ENCODE assay signal across 17 cellular contexts in the genomic region with DNA sequence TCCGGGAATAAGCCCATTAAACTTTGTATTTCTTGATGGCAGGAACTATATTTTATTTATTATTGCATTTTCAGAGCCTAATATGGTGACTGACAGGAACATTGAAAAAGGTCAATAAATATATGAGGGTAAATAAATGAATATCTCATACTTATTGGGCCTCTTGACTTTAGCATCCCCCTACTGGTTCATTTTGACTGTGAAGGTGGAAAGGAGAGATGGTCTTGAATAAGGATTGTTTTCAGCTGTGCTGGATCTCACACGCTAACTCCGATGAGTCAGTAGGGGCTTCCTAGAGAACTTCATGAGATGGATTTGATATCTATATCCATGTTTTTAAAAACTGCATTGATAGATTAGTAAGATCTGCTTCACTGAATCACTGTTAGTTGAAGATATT.
DNase-seq lines count a peak whose midpoint lies in the region; ATAC-seq, FAIRE-seq and TF ChIP-seq lines count a peak whose summit lies in the region.
"Had no signal": no experiment of that assay in that cellular context is flagged by ENCODE, and none has a peak within 500 bp of the region (broad histone marks: within the 10 kb centered on the region; RNA-seq: fewer than 3 reads in every experiment).

No MANE protein-coding gene starts in this region.

- no peak overlapping the region for H3K23ac ChIP-seq in mesendoderm (ENCODE audit: low read length)

- TF ChIP-seq CTCF in BE2C (IDR thresholded peaks at IDR 0.05; ENCODE audit: low read depth, low read length), result peak; percentile 20; the same call in 1 of the 2 replicates
- peak; percentile 41 for TF ChIP-seq CTCF in PC-3 (conservative IDR thresholded peaks at IDR 0.05; ENCODE audit: low read depth, low read length)
- no peak; a peak in 1 of 6 replicates for TF ChIP-seq CTCF in K562 (IDR thresholded peaks at IDR 0.05 in 2 of 3, conservative IDR thresholded peaks at IDR 0.05 in 1 of 3; ENCODE audit: insufficient read depth in 2 of 3, low read depth in 1 of 3, low read length in 3 of 3)

- no peak; the same call in 1 of the 2 replicates for ATAC-seq in PC-3
- peak; percentile 65; the same call in 2 of the 3 replicates for ATAC-seq in K562
- no peak for ATAC-seq in HG03460 (IDR thresholded peaks at IDR 0.05; ENCODE audit: unreplicated experiment)
- ATAC-seq in GM19324 (IDR thresholded peaks at IDR 0.05; ENCODE audit: low FRiP score, unreplicated experiment), result no peak
- ATAC-seq: CD8-positive, alpha-beta T cell had no signal

- POLR2A ChIA-PET in PC-3 (lab: Charles Lee; ENCODE audit: unreplicated experiment) (no interaction called here), K562 (lab: Yijun Ruan, JAX) (interaction anchor here (1.0 to 1.1 kb wide), 2 partner anchors 9 to 16 kb away, joined by 3 read pairs; no protein-coding TSS in a partner anchor)

- no peaks in the 10 kb centered on the region for H3K9me2 ChIP-seq in PC-3 (replicated peaks; ENCODE audit: low read length)

- no peak for DNase-seq in BE2C
- peak; percentile 19 for DNase-seq in PC-3
- DNase-seq in K562 (ENCODE audit: extremely low read depth in 1 of 4, low spot score in 3 of 4), result peak in 1 of 4 experiments; percentile 11
- DNase-seq in mesendoderm, result peak; percentile 24
- no peak for DNase-seq in NCI-H345 treated with DMSO at 0.1 percent for 48 hours (lab: John Stamatoyannopoulos, UW; ENCODE audit: unreplicated experiment)
- no peak for DNase-seq in activated CD8-positive, alpha-beta memory T cell treated with anti-CD3 and anti-CD28 coated beads, Interleukin-2, amount 50 U/mL, for 4 hours
- DNase-seq: 8988T; Calu3; CD8-positive, alpha-beta T cell; DMS79 treated with DMSO at 0.1 percent for 48 hours; GF-D8; GOT3; H7 had no signal

- H3K4me2 ChIP-seq in PC-3 (ENCODE audit: low read length) (no peak overlapping the region), K562 (ENCODE audit: insufficient read depth, low read length) (no peak overlapping the region), mesendoderm (ENCODE audit: low read length) (no peak overlapping the region)
- H3K4me2 ChIP-seq: BLaER1 treated with 17β-estradiol and CSF1 and Interleukin-3, amounts not matched to agents 10 nM and 100 nM had no signal

- no peaks in the 10 kb centered on the region for H3K9me1 ChIP-seq in K562 (ENCODE audit: control insufficient read depth, insufficient read depth, low read length)

- no peaks in the 10 kb centered on the region for H3K36me3 ChIP-seq in BE2C
- no peaks in the 10 kb centered on the region for H3K36me3 ChIP-seq in PC-3 (ENCODE audit: low read depth, low read length)
- H3K36me3 ChIP-seq in K562 (ENCODE audit: control insufficient read depth, insufficient read depth, low read length), result no peaks in the 10 kb centered on the region
- H3K36me3 ChIP-seq in mesendoderm (ENCODE audit: control insufficient read depth, insufficient read depth, low read length), result no peaks in the 10 kb centered on the region
- H3K36me3 ChIP-seq: BLaER1 treated with 17β-estradiol and CSF1 and Interleukin-3, amounts not matched to agents 10 nM and 100 nM had no signal

- H3K4me1 ChIP-seq in BE2C (peaks cover 3% of the 10 kb centered on the region), PC-3 (ENCODE audit: insufficient read depth, low read length) (no peaks in the 10 kb centered on the region), K562 (replicated peaks in 1 of 2; ENCODE audit: control insufficient read depth in 2 of 2, insufficient read depth in 2 of 2, low read length in 2 of 2) (no peaks in the 10 kb centered on the region; a peak in 1 of 5 replicates), mesendoderm (ENCODE audit: control insufficient read depth, low read depth, low read length) (no peaks in the 10 kb centered on the region)
- H3K4me1 ChIP-seq: BLaER1 treated with 17β-estradiol and CSF1 and Interleukin-3, amounts not matched to agents 10 nM and 100 nM had no signal

- H3K9me3 ChIP-seq in BE2C, result no peaks in the 10 kb centered on the region
- H3K9me3 ChIP-seq in PC-3 (ENCODE audit: low read length), result no peaks in the 10 kb centered on the region
- no peaks in the 10 kb centered on the region for H3K9me3 ChIP-seq in K562 (replicated peaks; ENCODE audit: control insufficient read depth, insufficient read depth, low read depth, low read length)
- H3K9me3 ChIP-seq: BLaER1 treated with 17β-estradiol and CSF1 and Interleukin-3, amounts not matched to agents 10 nM and 100 nM had no signal

- intact Hi-C loops in PC-3 (cut with micrococcal nuclease) (no loop called here), K562 (cut with micrococcal nuclease) (no loop called here)

- H3K9ac ChIP-seq in PC-3 (ENCODE audit: low read length), result no peak overlapping the region
- no peak overlapping the region for H3K9ac ChIP-seq in K562 (ENCODE audit: insufficient read depth in 1 of 2, low read depth in 2 of 2, low read length in 2 of 2)
- H3K9ac ChIP-seq in mesendoderm (ENCODE audit: low read length), result no peak overlapping the region
- H3K9ac ChIP-seq: BLaER1 treated with 17β-estradiol and CSF1 and Interleukin-3, amounts not matched to agents 10 nM and 100 nM had no signal

- no peak for TF ChIP-seq POLR2A in K562 (conservative IDR thresholded peaks at IDR 0.05)

- TF ChIP-seq RAD21 in K562 (CRISPR knock-in tag; conservative IDR thresholded peaks at IDR 0.05 in 1 of 2, IDR thresholded peaks at IDR 0.05 in 1 of 2), result 0 out of 4 replicates have a peak, but pooled peaks of 1 of the 2 experiments have one; percentile 19

- H3K56ac ChIP-seq in mesendoderm (ENCODE audit: low read length), result no peak overlapping the region

- H3K79me2 ChIP-seq in PC-3 (ENCODE audit: low read length) (no peaks in the 10 kb centered on the region), K562 (ENCODE audit: control insufficient read depth, insufficient read depth, low read length) (no peaks in the 10 kb centered on the region), mesendoderm (ENCODE audit: control insufficient read depth, insufficient read depth, low read length) (no peaks in the 10 kb centered on the region)

- CTCF ChIA-PET in PC-3 (lab: Charles Lee), result no interaction called here
- CTCF ChIA-PET in K562 (lab: Yijun Ruan, JAX; ENCODE audit: low intra/inter-chr PET ratio), result no interaction called here

- BruUV-seq in PC-3 (replicated peaks; lab: Mats Ljungman, UMichigan) (no TSS peak), K562 (replicated peaks; lab: Mats Ljungman, UMichigan) (no TSS peak)

- H3K27ac ChIP-seq in PC-3 (ENCODE audit: low read length), result no peak overlapping the region
- H3K27ac ChIP-seq in K562 (ENCODE audit: extremely low read depth, low read depth, low read length), result no peak overlapping the region
- H3K27ac ChIP-seq in mesendoderm (ENCODE audit: low read depth, low read length), result no peak overlapping the region
- H3K27ac ChIP-seq: BLaER1 treated with 17β-estradiol and CSF1 and Interleukin-3, amounts not matched to agents 10 nM and 100 nM had no signal

- H4K20me1 ChIP-seq in PC-3 (ENCODE audit: low read length), result no peaks in the 10 kb centered on the region
- H4K20me1 ChIP-seq in K562 (replicated peaks; ENCODE audit: control insufficient read depth, insufficient read depth, low read length), result no peaks in the 10 kb centered on the region
- H4K20me1 ChIP-seq: BLaER1 treated with 17β-estradiol and CSF1 and Interleukin-3, amounts not matched to agents 10 nM and 100 nM had no signal

- no peak overlapping the region for H4K8ac ChIP-seq in mesendoderm (ENCODE audit: low read depth, low read length)

- no peak overlapping the region for H3K4ac ChIP-seq in mesendoderm (ENCODE audit: low read depth, low read length)

- FAIRE-seq in K562 (lab: Jason Lieb, UNC), result no peak
- FAIRE-seq: GM19239 had no signal

- WGBS in K562 (ENCODE audit: insufficient coverage, low coverage, missing lambda C conversion rate), result 63% methylated on average over 3 of the region's 3 CpGs
- no CpG with 5 or more reads among the region's 3 CpGs for WGBS in mesendoderm (ENCODE audit: extremely low coverage, insufficient coverage, low lambda C conversion rate)

- no peak overlapping the region for H4K5ac ChIP-seq in mesendoderm (ENCODE audit: low read length)

- H2BK5ac ChIP-seq in mesendoderm (ENCODE audit: low read length), result no peak overlapping the region

- no peak overlapping the region for H2AK5ac ChIP-seq in mesendoderm (ENCODE audit: low read length)

- H3K18ac ChIP-seq in mesendoderm (ENCODE audit: low read length), result no peak overlapping the region

- H3K79me1 ChIP-seq in mesendoderm (ENCODE audit: low read length), result no peaks in the 10 kb centered on the region

- H2AFZ ChIP-seq in PC-3 (ENCODE audit: low read length) (no peak overlapping the region), K562 (ENCODE audit: low read depth, low read length) (no peak overlapping the region)

- H2BK120ac ChIP-seq in mesendoderm (ENCODE audit: low read depth, low read length), result no peak overlapping the region

- H3K27me3 ChIP-seq in BE2C, result no peaks in the 10 kb centered on the region
- H3K27me3 ChIP-seq in PC-3 (ENCODE audit: low read length), result no peaks in the 10 kb centered on the region
- no peaks in the 10 kb centered on the region for H3K27me3 ChIP-seq in K562 (ENCODE audit: control insufficient read depth in 2 of 2, insufficient read depth in 2 of 2, low read length in 2 of 2)
- H3K27me3 ChIP-seq in mesendoderm (ENCODE audit: insufficient read depth, low read length, poor library complexity), result no peaks in the 10 kb centered on the region
- H3K27me3 ChIP-seq: BLaER1 treated with 17β-estradiol and CSF1 and Interleukin-3, amounts not matched to agents 10 nM and 100 nM had no signal

- H2BK15ac ChIP-seq in mesendoderm (replicated peaks; ENCODE audit: low read depth), result no peak overlapping the region

- H3F3A ChIP-seq in PC-3 (ENCODE audit: low read length, unreplicated experiment), result no peaks in the 10 kb centered on the region

- no peak overlapping the region for H3K4me3 ChIP-seq in BE2C (ENCODE audit: low read depth, low read length)
- H3K4me3 ChIP-seq in PC-3 (ENCODE audit: low read length), result no peak overlapping the region
- H3K4me3 ChIP-seq in K562, result no peak overlapping the region
- no peak overlapping the region for H3K4me3 ChIP-seq in mesendoderm (ENCODE audit: low read length)
- H3K4me3 ChIP-seq: BLaER1 treated with 17β-estradiol and CSF1 and Interleukin-3, amounts not matched to agents 10 nM and 100 nM had no signal

- no peak for TF ChIP-seq EP300 in K562 (IDR thresholded peaks at IDR 0.05; ENCODE audit: low read length)

- in situ Hi-C loops in K562 (cut with MboI), result no loop called here

TF ChIP-seq in K562, 482 proteins besides CTCF, POLR2A, EP300 and RAD21:
- no peak for TF ChIP-seq ZNF444 (CRISPR knock-in tag; IDR thresholded peaks at IDR 0.05)

Comparison
In these comparisons a context has a peak if more than half of its experiments do, and no peak if none do; other contexts are left out.
1. DNase-seq: peak in PC-3 (single experiment) and mesendoderm (single experiment); none in BE2C (single experiment), NCI-H345 treated with DMSO at 0.1 percent for 48 hours (single experiment) and activated CD8-positive, alpha-beta memory T cell treated with anti-CD3 and anti-CD28 coated beads, Interleukin-2, amount 50 U/mL, for 4 hours (single experiment).
2. CTCF ChIP-seq: peak in BE2C (single experiment) and PC-3 (single experiment); none in K562 (0 of 3).